25 cellular contexts compared by ENCODE assay signal in the genomic region with DNA sequence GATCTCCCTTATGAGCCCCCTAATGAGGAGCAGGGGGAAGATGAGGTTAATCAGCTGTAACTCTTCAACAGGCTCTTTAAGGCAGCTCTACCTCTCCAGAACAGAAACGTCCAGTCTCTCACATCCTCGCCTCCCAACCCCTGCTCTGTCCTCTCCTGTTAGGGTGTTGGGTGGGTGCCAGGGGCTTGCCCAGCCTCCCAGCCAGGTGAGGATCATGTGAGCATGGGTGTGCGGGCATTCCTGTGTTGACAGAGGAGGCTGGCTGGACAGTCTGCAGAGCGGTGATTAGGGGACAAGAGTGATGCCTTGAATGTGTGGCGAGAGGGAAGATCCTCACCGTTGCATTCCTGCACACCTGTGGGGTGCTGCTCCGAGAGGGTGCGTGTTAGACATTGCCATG.
"Had no signal": no experiment of that assay in that cellular context is flagged by ENCODE, and none has a peak within 500 bp of the region (broad histone marks: within the 10 kb centered on the region; RNA-seq: fewer than 3 reads in every experiment).

No MANE protein-coding gene starts in this region.

- H3K4me3 ChIP-seq: coronary artery, left ventricle myocardium inferior, lower lobe of right lung, psoas muscle, spleen, stomach, thoracic aorta, uterus had no signal

- H3K4me1 Mint-ChIP-seq: immature natural killer cell, mesothelial cell of epicardium had no signal

- H3K4me1 ChIP-seq: foreskin keratinocyte, left ventricle myocardium inferior, lower lobe of right lung, parathyroid adenoma, psoas muscle, spleen, stomach, uterus had no signal

- H3K27me3 ChIP-seq: foreskin keratinocyte, spleen, stomach, uterus had no signal

- H3K9ac ChIP-seq: parathyroid adenoma had no signal

- H3K4me3 Mint-ChIP-seq: endodermal cell; immature natural killer cell; memory B cell; mesothelial cell of epicardium; natural killer cell treated with Interleukin-12 subunit alpha and Interleukin-12 subunit beta and Interleukin-15 and Interleukin-18, amount 100 ng/mL, for 72 hours; type B pancreatic cell had no signal

- H2AFZ ChIP-seq: parathyroid adenoma had no signal

- H3K9me3 ChIP-seq: left ventricle myocardium inferior, lower lobe of right lung, psoas muscle, spleen, stomach, thoracic aorta, uterus had no signal

- H3K36me3 Mint-ChIP-seq: natural killer cell treated with Interleukin-12 subunit alpha and Interleukin-12 subunit beta and Interleukin-15 and Interleukin-18, amount 100 ng/mL, for 72 hours had no signal

- H3K27me3 Mint-ChIP-seq: memory B cell; natural killer cell treated with Interleukin-12 subunit alpha and Interleukin-12 subunit beta and Interleukin-15 and Interleukin-18, amount 100 ng/mL, for 72 hours; type B pancreatic cell had no signal

- H3K27ac ChIP-seq: coronary artery, foreskin keratinocyte, left ventricle myocardium inferior, lower lobe of right lung, parathyroid adenoma, psoas muscle, spleen, stomach, thoracic aorta, uterus had no signal

- H3K27ac Mint-ChIP-seq: endodermal cell; immature natural killer cell; mesothelial cell of epicardium; natural killer cell treated with Interleukin-12 subunit alpha and Interleukin-12 subunit beta and Interleukin-15 and Interleukin-18, amount 100 ng/mL, for 72 hours; type B pancreatic cell had no signal

- ATAC-seq: foreskin keratinocyte; lower lobe of right lung; natural killer cell treated with Interleukin-12 subunit alpha and Interleukin-12 subunit beta and Interleukin-15 and Interleukin-18, amount 100 ng/mL, for 72 hours; psoas muscle; sciatic nerve had no signal

- H3K36me3 ChIP-seq: uterus had no signal

- DNase-seq: effector CD4-positive, alpha-beta T cell; endodermal cell; erythroblast; foreskin keratinocyte; immature natural killer cell; left ventricle myocardium inferior; lower lobe of right lung; psoas muscle; retina; spleen; stimulated activated CD4-positive, alpha-beta T cell treated with anti-CD3 and anti-CD28 coated beads, Interleukin-15, amount 100 ng/mL, for 24 hours; stimulated activated CD4-positive, alpha-beta T cell treated with anti-CD3 and anti-CD28 coated beads, Interleukin-1b, Interleukin-23, amount 100 ng/mL, for 48 hours; stimulated activated CD4-positive, alpha-beta T cell treated with anti-CD3 and anti-CD28 coated beads, Interleukin-4, amount 100 ng/mL, for 24 hours; stimulated activated naive CD4-positive, alpha-beta T cell; stomach; substantia nigra; uterus had no signal

- H3K9me3 Mint-ChIP-seq: endodermal cell; immature natural killer cell; memory B cell; mesothelial cell of epicardium; natural killer cell treated with Interleukin-12 subunit alpha and Interleukin-12 subunit beta and Interleukin-15 and Interleukin-18, amount 100 ng/mL, for 72 hours; type B pancreatic cell had no signal

- H3K79me2 ChIP-seq: parathyroid adenoma had no signal
